11 cellular contexts compared by ENCODE assay signal in genomic region chr5:73945505-73945904, GRCh38.
DNase-seq lines count a peak whose midpoint lies in the region; ATAC-seq and TF ChIP-seq lines count a peak whose summit lies in the region.
"Had no signal": no experiment of that assay in that cellular context is flagged by ENCODE, and none has a peak within 500 bp of the region (broad histone marks: within the 10 kb centered on the region; RNA-seq: fewer than 3 reads in every experiment).

No MANE protein-coding gene starts in this region.

- ATAC-seq in natural killer cell (no peak), GM19035 (IDR thresholded peaks at IDR 0.05; ENCODE audit: unreplicated experiment) (no peak)

- BruUV-seq in Caco-2 (replicated peaks; lab: Mats Ljungman, UMichigan): no TSS peak

- intact Hi-C loops in Caco-2 (cut with micrococcal nuclease; ENCODE audit: unreplicated experiment) (no loop called here), natural killer cell (cut with micrococcal nuclease) (no loop called here)

- no peaks in the 10 kb centered on the region for H3K36me3 ChIP-seq in Caco-2 (ENCODE audit: control insufficient read depth, insufficient read depth, low read length)

- H3K27me3 ChIP-seq in Caco-2 (replicated peaks; ENCODE audit: control insufficient read depth, insufficient read depth, low read length): no peaks in the 10 kb centered on the region
- H3K27me3 ChIP-seq: pancreas had no signal

- no peaks in the 10 kb centered on the region for H3K4me1 ChIP-seq in Caco-2

- H3K27ac Mint-ChIP-seq in Caco-2 (ENCODE audit: unreplicated experiment) (no peak overlapping the region), HFFc6 (no peak overlapping the region), mesothelial cell of epicardium (no peak overlapping the region), natural killer cell (no peak overlapping the region)
- H3K27ac Mint-ChIP-seq in activated naive CD4-positive, alpha-beta T cell treated with anti-CD3 and anti-CD28 coated beads, Interleukin-2, amount 10 ng/mL, durations not matched to agents 7 days and 5 days: no peak overlapping the region

- H3K9me3 ChIP-seq in Caco-2: no peaks in the 10 kb centered on the region; the same call in 1 of the 2 replicates
- H3K9me3 ChIP-seq: pancreas had no signal

- H3K9me3 Mint-ChIP-seq in Caco-2 (ENCODE audit: unreplicated experiment): peaks cover 12% of the 10 kb centered on the region
- peaks cover 8% of the 10 kb centered on the region; the same call in 1 of the 2 replicates for H3K9me3 Mint-ChIP-seq in HFFc6
- H3K9me3 Mint-ChIP-seq in activated naive CD4-positive, alpha-beta T cell treated with anti-CD3 and anti-CD28 coated beads, Interleukin-2, amount 10 ng/mL, durations not matched to agents 7 days and 5 days: no peaks in the 10 kb centered on the region
- peaks cover 10% of the 10 kb centered on the region for H3K9me3 Mint-ChIP-seq in mesothelial cell of epicardium
- no peaks in the 10 kb centered on the region for H3K9me3 Mint-ChIP-seq in natural killer cell

- peaks cover 5% of the 10 kb centered on the region for H3K27me3 Mint-ChIP-seq in Caco-2 (ENCODE audit: insufficient read depth, unreplicated experiment)
- peaks cover 4% of the 10 kb centered on the region; the same call in 1 of the 2 replicates for H3K27me3 Mint-ChIP-seq in HFFc6 (ENCODE audit: insufficient read depth)
- peaks cover 6% of the 10 kb centered on the region for H3K27me3 Mint-ChIP-seq in activated naive CD4-positive, alpha-beta T cell treated with anti-CD3 and anti-CD28 coated beads, Interleukin-2, amount 10 ng/mL, durations not matched to agents 7 days and 5 days
- H3K27me3 Mint-ChIP-seq in mesothelial cell of epicardium (ENCODE audit: low read depth): no peaks in the 10 kb centered on the region
- peaks cover 8 to 23% of the 10 kb centered on the region in 2 donors for H3K27me3 Mint-ChIP-seq in natural killer cell (ENCODE audit: low read depth in 2 of 2)

- DNase-seq in Caco-2: peak in 1 of 2 experiments; percentile 12
- DNase-seq in HFFc6: no peak
- peak; percentile 24 for DNase-seq in activated naive CD4-positive, alpha-beta T cell treated with anti-CD3 and anti-CD28 coated beads, Interleukin-2, amount 10 ng/mL, durations not matched to agents 7 days and 5 days
- DNase-seq in mesothelial cell of epicardium (ENCODE audit: low spot score in 2 of 2, unreplicated experiment in 2 of 2): no peak
- no peak for DNase-seq in KG1 (lab: John Stamatoyannopoulos, UW)
- DNase-seq in natural killer cell: no peak
- DNase-seq in GM19240 (ENCODE audit: insufficient read length, low spot score): no peak
- DNase-seq: GDM1, NCI-H774 had no signal

- CTCF ChIA-PET in Caco-2 (lab: Charles Lee): no interaction called here
- CTCF ChIA-PET in activated naive CD4-positive, alpha-beta T cell treated with anti-CD3 and anti-CD28 coated beads, Interleukin-2, amount 10 ng/mL, durations not matched to agents 7 days and 5 days (lab: Charles Lee): no interaction called here

- no peak overlapping the region for H3K4me3 Mint-ChIP-seq in Caco-2 (ENCODE audit: unreplicated experiment)
- no peak overlapping the region for H3K4me3 Mint-ChIP-seq in HFFc6
- no peak overlapping the region for H3K4me3 Mint-ChIP-seq in activated naive CD4-positive, alpha-beta T cell treated with anti-CD3 and anti-CD28 coated beads, Interleukin-2, amount 10 ng/mL, durations not matched to agents 7 days and 5 days
- H3K4me3 Mint-ChIP-seq in mesothelial cell of epicardium: no peak overlapping the region
- H3K4me3 Mint-ChIP-seq in natural killer cell: no peak overlapping the region

- no peak overlapping the region for H3K4me3 ChIP-seq in Caco-2 (ENCODE audit: low read depth, low read length)
- H3K4me3 ChIP-seq: pancreas had no signal

- POLR2A ChIA-PET in Caco-2 (lab: Charles Lee): no interaction called here

- H3K4me1 Mint-ChIP-seq in Caco-2 (ENCODE audit: low read depth, unreplicated experiment) (no peaks in the 10 kb centered on the region), HFFc6 (ENCODE audit: low read depth) (peaks cover 33% of the 10 kb centered on the region), mesothelial cell of epicardium (peaks cover 17% of the 10 kb centered on the region), natural killer cell (no peaks in the 10 kb centered on the region)
- H3K4me1 Mint-ChIP-seq in activated naive CD4-positive, alpha-beta T cell treated with anti-CD3 and anti-CD28 coated beads, Interleukin-2, amount 10 ng/mL, durations not matched to agents 7 days and 5 days: no peaks in the 10 kb centered on the region

- TF ChIP-seq CTCF in Caco-2 (IDR thresholded peaks at IDR 0.05; ENCODE audit: insufficient read depth in 1 of 2, low read depth in 1 of 2, low read length in 1 of 2, severe bottlenecking in 1 of 2, unreplicated experiment in 1 of 2) (peak; percentile 11 to 22), HFFc6 (IDR thresholded peaks at IDR 0.05) (peak; percentile 62), mesothelial cell of epicardium (IDR thresholded peaks at IDR 0.05; ENCODE audit: unreplicated experiment) (peak; percentile 14), natural killer cell (IDR thresholded peaks at IDR 0.05) (no peak)

- H3K36me3 Mint-ChIP-seq in Caco-2 (ENCODE audit: insufficient read depth, unreplicated experiment): no peaks in the 10 kb centered on the region
- peaks cover 24% of the 10 kb centered on the region for H3K36me3 Mint-ChIP-seq in HFFc6 (ENCODE audit: low read depth)
- no peaks in the 10 kb centered on the region for H3K36me3 Mint-ChIP-seq in activated naive CD4-positive, alpha-beta T cell treated with anti-CD3 and anti-CD28 coated beads, Interleukin-2, amount 10 ng/mL, durations not matched to agents 7 days and 5 days
- H3K36me3 Mint-ChIP-seq in mesothelial cell of epicardium: peaks cover 4% of the 10 kb centered on the region
- H3K36me3 Mint-ChIP-seq in natural killer cell: no peaks in the 10 kb centered on the region
